ENCODE assay signal across 9 cellular contexts in genomic region chr7:97971120-97971989, GRCh38. TPM values are rescaled to one million over a fixed set of nuclear protein-coding genes. Genes with fewer than 3 reads are reported as not detected.
DNase-seq lines count a peak whose midpoint lies in the region; ATAC-seq and TF ChIP-seq lines count a peak whose summit lies in the region.
"Had no signal": no experiment of that assay in that cellular context is flagged by ENCODE, and none has a peak within 500 bp of the region (broad histone marks: within the 10 kb centered on the region; RNA-seq: fewer than 3 reads in every experiment).

No MANE protein-coding gene starts in this region.

- in situ Hi-C loops in gastrocnemius medialis (cut with MboI; ENCODE audit: low sequenced_read_pairs in 4 of 4), result no loop called here

- TF ChIP-seq CTCF in gastrocnemius medialis (IDR thresholded peaks at IDR 0.05 in 4 of 5, conservative IDR thresholded peaks at IDR 0.05 in 1 of 5), result no peak

- ATAC-seq in GM18499 (IDR thresholded peaks at IDR 0.05; ENCODE audit: insufficient read depth, unreplicated experiment) (peak; percentile 19), HG02938 (IDR thresholded peaks at IDR 0.05; ENCODE audit: unreplicated experiment) (peak; percentile 53), gastrocnemius medialis (peak; percentile 34 to 43)

- peaks cover 0 to 3% of the 10 kb centered on the region in 2 donors for H3K4me1 ChIP-seq in gastrocnemius medialis

- H3K36me3 ChIP-seq in gastrocnemius medialis, result peaks cover 0 to 5% of the 10 kb centered on the region in 2 donors

- no peaks in the 10 kb centered on the region for H3K9me3 ChIP-seq in gastrocnemius medialis

- H3K4me3 ChIP-seq in gastrocnemius medialis, result peak overlapping the region; percentile 84 to 93 (median 87)

- peak; percentile 18 for DNase-seq in AG08396 (ENCODE audit: low spot score)
- peak; percentile 16 for DNase-seq in NCI-H345 treated with DMSO at 0.1 percent for 48 hours (lab: John Stamatoyannopoulos, UW; ENCODE audit: unreplicated experiment)
- DNase-seq in amniotic epithelial cell (ENCODE audit: low read depth), result peak; percentile 33
- DNase-seq in hepatic stellate cell (ENCODE audit: low spot score), result peak; percentile 32
- no peak for DNase-seq in gastrocnemius medialis
- no peak for DNase-seq in NCI-H524 treated with DMSO at 0.1 percent for 48 hours (lab: John Stamatoyannopoulos, UW)

- intact Hi-C loops in gastrocnemius medialis (cut with DNase I; ENCODE audit: low total_unique reads), result no loop called here

- peak overlapping the region; percentile 47 to 72 (median 60) for H3K27ac ChIP-seq in gastrocnemius medialis

- no peak for TF ChIP-seq POLR2A in gastrocnemius medialis (IDR thresholded peaks at IDR 0.05)

- no peaks in the 10 kb centered on the region for H3K27me3 ChIP-seq in gastrocnemius medialis

RNA-seq across cellular contexts. Expression of gene OCM2, which starts 18.6 kb away (rescaled TPM):
- not detected for total RNA-seq in gastrocnemius medialis
- total RNA-seq: subcutaneous adipose tissue had no signal

Comparison
In these comparisons a context has a peak if more than half of its experiments do, and no peak if none do; other contexts are left out.
1. DNase-seq: peak in AG08396 (single experiment), NCI-H345 treated with DMSO at 0.1 percent for 48 hours (single experiment), amniotic epithelial cell (single experiment) and hepatic stellate cell (single experiment); none in gastrocnemius medialis (0 of 2) and NCI-H524 treated with DMSO at 0.1 percent for 48 hours (single experiment).
2. Peak in every context shown above with its lines, with median percentiles within 50 percentile points of each other: ATAC-seq.